In genomic region chr2:128793414-128793813, GRCh38 we compare ENCODE assay signal across 12 cellular contexts.
DNase-seq lines count a peak whose midpoint lies in the region; ATAC-seq and TF ChIP-seq lines count a peak whose summit lies in the region.
"Had no signal": no experiment of that assay in that cellular context is flagged by ENCODE, and none has a peak within 500 bp of the region (broad histone marks: within the 10 kb centered on the region; RNA-seq: fewer than 3 reads in every experiment).

No MANE protein-coding gene starts in this region.

- peak; percentile 53 for DNase-seq in right atrium auricular region (ENCODE audit: low spot score)
- no peak for DNase-seq in left cardiac atrium
- DNase-seq in ecto neural progenitor cell (ENCODE audit: low spot score) = peak; percentile 27
- peak; percentile 62 for DNase-seq in mesenteric fat pad (ENCODE audit: low spot score)
- no peak for DNase-seq in NCI-H69 (lab: John Stamatoyannopoulos, UW)
- DNase-seq in cortex of kidney (lab: John Stamatoyannopoulos, UW) = no peak
- DNase-seq in HK-2 (ENCODE audit: unreplicated experiment) = no peak
- DNase-seq: C1 segment of cervical spinal cord, Calu3, DMS79 had no signal

- TF ChIP-seq CTCF in right atrium auricular region (IDR thresholded peaks at IDR 0.05) = no peak

- H3K4me3 ChIP-seq in right atrium auricular region = no peak overlapping the region
- H3K4me3 ChIP-seq: GM12878 had no signal

- no peaks in the 10 kb centered on the region for H3K27me3 ChIP-seq in right atrium auricular region

- intact Hi-C loops in left cardiac atrium (cut with DNase I) = no loop called here

- H3K27ac ChIP-seq in right atrium auricular region = no peak overlapping the region

- H3K4me1 ChIP-seq in right atrium auricular region = peaks cover 0 to 14% of the 10 kb centered on the region in 2 donors

- H3K9me3 ChIP-seq in right atrium auricular region = no peaks in the 10 kb centered on the region

- no peak for ATAC-seq in left cardiac atrium
- ATAC-seq: GM12878, HCT116 had no signal

- no peaks in the 10 kb centered on the region for H3K36me3 ChIP-seq in right atrium auricular region

Comparison
In these comparisons a context has a peak if more than half of its experiments do, and no peak if none do; other contexts are left out.
1. DNase-seq: peak in right atrium auricular region (single experiment), ecto neural progenitor cell (single experiment) and mesenteric fat pad (single experiment); none in left cardiac atrium (single experiment), NCI-H69 (single experiment), cortex of kidney (single experiment) and HK-2 (single experiment).